Comparison of ENCODE assay signal across 1 cellular context in the genomic region with DNA sequence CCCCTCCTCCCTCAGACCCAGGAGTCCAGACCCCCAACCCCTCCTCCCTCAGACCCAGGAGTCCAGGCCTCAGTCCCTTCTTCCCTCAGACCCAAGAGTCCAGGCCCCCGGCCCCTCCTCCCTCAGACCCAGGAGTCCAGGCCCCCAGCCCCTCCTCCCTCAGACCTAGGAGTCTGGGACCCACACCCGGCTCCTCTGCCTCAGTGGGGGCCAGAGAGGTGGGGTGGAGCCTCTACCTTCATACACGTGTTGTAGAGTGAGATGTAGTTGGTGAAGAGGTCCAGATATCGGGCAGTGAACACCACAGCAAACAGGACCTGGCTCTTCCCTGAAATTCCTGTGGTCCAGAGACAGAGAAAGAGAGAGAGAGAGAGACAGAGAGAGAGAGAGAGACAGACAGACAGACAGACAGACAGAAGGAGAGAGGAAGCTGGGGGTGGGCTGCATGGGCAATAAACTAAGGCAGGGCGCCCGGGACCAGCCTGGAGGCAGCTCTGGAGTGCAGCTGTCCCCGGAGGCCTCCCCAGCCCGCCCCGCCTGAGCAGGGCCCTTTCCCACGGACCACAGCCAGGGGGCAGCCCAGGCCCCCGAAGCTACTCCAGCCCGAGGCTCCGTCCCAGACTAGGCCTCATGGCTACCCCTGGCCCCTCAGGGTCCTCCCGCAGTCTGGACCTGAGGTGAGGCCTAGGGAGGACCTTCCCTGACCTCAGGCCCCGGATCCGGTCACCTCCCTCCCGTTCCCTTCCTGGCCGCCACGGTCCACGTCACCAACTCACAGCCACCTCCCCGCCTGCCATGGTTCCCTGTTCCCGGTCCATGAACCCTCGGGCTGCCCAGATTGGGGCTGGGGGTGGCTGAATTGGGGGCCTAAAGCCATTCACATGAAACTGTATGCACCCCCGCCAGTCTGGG.
TF ChIP-seq lines count a peak whose summit lies in the region.

No MANE protein-coding gene starts in this region.

TF ChIP-seq in HepG2, 621 proteins besides CTCF, POLR2A, EP300 and RAD21 (continued from another document and continues in another):
- TF ChIP-seq, protein P1, sequence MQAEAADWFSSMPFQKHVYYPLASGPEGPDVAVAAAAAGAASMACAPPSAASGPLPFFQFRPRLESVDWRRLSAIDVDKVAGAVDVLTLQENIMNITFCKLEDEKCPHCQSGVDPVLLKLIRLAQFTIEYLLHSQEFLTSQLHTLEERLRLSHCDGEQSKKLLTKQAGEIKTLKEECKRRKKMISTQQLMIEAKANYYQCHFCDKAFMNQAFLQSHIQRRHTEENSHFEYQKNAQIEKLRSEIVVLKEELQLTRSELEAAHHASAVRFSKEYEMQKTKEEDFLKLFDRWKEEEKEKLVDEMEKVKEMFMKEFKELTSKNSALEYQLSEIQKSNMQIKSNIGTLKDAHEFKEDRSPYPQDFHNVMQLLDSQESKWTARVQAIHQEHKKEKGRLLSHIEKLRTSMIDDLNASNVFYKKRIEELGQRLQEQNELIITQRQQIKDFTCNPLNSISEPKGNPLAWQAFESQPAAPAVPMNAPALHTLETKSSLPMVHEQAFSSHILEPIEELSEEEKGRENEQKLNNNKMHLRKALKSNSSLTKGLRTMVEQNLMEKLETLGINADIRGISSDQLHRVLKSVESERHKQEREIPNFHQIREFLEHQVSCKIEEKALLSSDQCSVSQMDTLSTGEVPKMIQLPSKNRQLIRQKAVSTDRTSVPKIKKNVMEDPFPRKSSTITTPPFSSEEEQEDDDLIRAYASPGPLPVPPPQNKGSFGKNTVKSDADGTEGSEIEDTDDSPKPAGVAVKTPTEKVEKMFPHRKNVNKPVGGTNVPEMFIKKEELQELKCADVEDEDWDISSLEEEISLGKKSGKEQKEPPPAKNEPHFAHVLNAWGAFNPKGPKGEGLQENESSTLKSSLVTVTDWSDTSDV (CRISPR knock-in tag; IDR thresholded peaks at IDR 0.05): no peak
- TF ChIP-seq, protein P2, sequence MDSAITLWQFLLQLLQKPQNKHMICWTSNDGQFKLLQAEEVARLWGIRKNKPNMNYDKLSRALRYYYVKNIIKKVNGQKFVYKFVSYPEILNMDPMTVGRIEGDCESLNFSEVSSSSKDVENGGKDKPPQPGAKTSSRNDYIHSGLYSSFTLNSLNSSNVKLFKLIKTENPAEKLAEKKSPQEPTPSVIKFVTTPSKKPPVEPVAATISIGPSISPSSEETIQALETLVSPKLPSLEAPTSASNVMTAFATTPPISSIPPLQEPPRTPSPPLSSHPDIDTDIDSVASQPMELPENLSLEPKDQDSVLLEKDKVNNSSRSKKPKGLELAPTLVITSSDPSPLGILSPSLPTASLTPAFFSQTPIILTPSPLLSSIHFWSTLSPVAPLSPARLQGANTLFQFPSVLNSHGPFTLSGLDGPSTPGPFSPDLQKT (CRISPR knock-in tag; IDR thresholded peaks at IDR 0.05; ENCODE audit: borderline replicate concordance): no peak
- 0 out of 2 replicates have a peak, but pooled peaks have one; percentile 41 for TF ChIP-seq SMAD9 (CRISPR knock-in tag; IDR thresholded peaks at IDR 0.05)
- no peak for TF ChIP-seq SRSF4 (IDR thresholded peaks at IDR 0.05; ENCODE audit: low read depth, low read length, poor library complexity, severe bottlenecking)
- TF ChIP-seq CENPX (CRISPR knock-in tag; IDR thresholded peaks at IDR 0.05): no peak
- no peak for TF ChIP-seq HNRNPL (IDR thresholded peaks at IDR 0.05; ENCODE audit: low read depth, low read length)
- peak; percentile 58; the same call in 1 of the 2 replicates for TF ChIP-seq MIER3 (CRISPR knock-in tag; IDR thresholded peaks at IDR 0.05; ENCODE audit: borderline replicate concordance)
- TF ChIP-seq ARNT2 (CRISPR knock-in tag; IDR thresholded peaks at IDR 0.05; ENCODE audit: low read depth): peak; percentile 70; the same call in 1 of the 2 replicates
- peak; percentile 18 for TF ChIP-seq PRPF4 (IDR thresholded peaks at IDR 0.05; ENCODE audit: low read depth, low read length, poor library complexity, severe bottlenecking)
- no peak for TF ChIP-seq ZNF20 (CRISPR knock-in tag; IDR thresholded peaks at IDR 0.05)
- TF ChIP-seq KDM6A (CRISPR knock-in tag; IDR thresholded peaks at IDR 0.05; ENCODE audit: low read depth): no peak
- TF ChIP-seq, protein P3, sequence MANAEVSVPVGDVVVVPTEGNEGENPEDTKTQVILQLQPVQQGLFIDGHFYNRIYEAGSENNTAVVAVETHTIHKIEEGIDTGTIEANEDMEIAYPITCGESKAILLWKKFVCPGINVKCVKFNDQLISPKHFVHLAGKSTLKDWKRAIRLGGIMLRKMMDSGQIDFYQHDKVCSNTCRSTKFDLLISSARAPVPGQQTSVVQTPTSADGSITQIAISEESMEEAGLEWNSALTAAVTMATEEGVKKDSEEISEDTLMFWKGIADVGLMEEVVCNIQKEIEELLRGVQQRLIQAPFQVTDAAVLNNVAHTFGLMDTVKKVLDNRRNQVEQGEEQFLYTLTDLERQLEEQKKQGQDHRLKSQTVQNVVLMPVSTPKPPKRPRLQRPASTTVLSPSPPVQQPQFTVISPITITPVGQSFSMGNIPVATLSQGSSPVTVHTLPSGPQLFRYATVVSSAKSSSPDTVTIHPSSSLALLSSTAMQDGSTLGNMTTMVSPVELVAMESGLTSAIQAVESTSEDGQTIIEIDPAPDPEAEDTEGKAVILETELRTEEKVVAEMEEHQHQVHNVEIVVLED (CRISPR knock-in tag; IDR thresholded peaks at IDR 0.05; ENCODE audit: borderline replicate concordance): peak; percentile 21; the same call in 1 of the 2 replicates
- 0 out of 2 replicates have a peak, but pooled peaks have one; percentile 67 for TF ChIP-seq ZKSCAN5 (CRISPR knock-in tag; IDR thresholded peaks at IDR 0.05)
- no peak for TF ChIP-seq RFX3 (CRISPR knock-in tag; IDR thresholded peaks at IDR 0.05)
- TF ChIP-seq, protein P4, sequence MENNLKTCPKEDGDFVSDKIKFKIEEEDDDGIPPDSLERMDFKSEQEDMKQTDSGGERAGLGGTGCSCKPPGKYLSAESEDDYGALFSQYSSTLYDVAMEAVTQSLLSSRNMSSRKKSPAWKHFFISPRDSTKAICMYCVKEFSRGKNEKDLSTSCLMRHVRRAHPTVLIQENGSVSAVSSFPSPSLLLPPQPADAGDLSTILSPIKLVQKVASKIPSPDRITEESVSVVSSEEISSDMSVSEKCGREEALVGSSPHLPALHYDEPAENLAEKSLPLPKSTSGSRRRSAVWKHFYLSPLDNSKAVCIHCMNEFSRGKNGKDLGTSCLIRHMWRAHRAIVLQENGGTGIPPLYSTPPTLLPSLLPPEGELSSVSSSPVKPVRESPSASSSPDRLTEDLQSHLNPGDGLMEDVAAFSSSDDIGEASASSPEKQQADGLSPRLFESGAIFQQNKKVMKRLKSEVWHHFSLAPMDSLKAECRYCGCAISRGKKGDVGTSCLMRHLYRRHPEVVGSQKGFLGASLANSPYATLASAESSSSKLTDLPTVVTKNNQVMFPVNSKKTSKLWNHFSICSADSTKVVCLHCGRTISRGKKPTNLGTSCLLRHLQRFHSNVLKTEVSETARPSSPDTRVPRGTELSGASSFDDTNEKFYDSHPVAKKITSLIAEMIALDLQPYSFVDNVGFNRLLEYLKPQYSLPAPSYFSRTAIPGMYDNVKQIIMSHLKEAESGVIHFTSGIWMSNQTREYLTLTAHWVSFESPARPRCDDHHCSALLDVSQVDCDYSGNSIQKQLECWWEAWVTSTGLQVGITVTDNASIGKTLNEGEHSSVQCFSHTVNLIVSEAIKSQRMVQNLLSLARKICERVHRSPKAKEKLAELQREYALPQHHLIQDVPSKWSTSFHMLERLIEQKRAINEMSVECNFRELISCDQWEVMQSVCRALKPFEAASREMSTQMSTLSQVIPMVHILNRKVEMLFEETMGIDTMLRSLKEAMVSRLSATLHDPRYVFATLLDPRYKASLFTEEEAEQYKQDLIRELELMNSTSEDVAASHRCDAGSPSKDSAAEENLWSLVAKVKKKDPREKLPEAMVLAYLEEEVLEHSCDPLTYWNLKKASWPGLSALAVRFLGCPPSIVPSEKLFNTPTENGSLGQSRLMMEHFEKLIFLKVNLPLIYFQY (CRISPR knock-in tag; IDR thresholded peaks at IDR 0.05; ENCODE audit: borderline replicate concordance): no peak
- TF ChIP-seq ZNF703 (CRISPR knock-in tag; IDR thresholded peaks at IDR 0.05; ENCODE audit: borderline replicate concordance): no peak; the same call in 1 of the 2 replicates
- 0 out of 2 replicates have a peak, but pooled peaks have one; percentile 39 for TF ChIP-seq ZNF749 (CRISPR knock-in tag; IDR thresholded peaks at IDR 0.05; ENCODE audit: borderline replicate concordance)
- TF ChIP-seq ADNP (CRISPR knock-in tag; IDR thresholded peaks at IDR 0.05): no peak
- TF ChIP-seq ZBTB7B (CRISPR knock-in tag; IDR thresholded peaks at IDR 0.05): peak; percentile 45; the same call in 1 of the 2 replicates
- no peak for TF ChIP-seq PTBP1 (IDR thresholded peaks at IDR 0.05; ENCODE audit: low read depth, low read length, poor library complexity, severe bottlenecking)
- peak; percentile 53 for TF ChIP-seq FOSL2 (CRISPR knock-in tag; IDR thresholded peaks at IDR 0.05)
- TF ChIP-seq, protein P5, sequence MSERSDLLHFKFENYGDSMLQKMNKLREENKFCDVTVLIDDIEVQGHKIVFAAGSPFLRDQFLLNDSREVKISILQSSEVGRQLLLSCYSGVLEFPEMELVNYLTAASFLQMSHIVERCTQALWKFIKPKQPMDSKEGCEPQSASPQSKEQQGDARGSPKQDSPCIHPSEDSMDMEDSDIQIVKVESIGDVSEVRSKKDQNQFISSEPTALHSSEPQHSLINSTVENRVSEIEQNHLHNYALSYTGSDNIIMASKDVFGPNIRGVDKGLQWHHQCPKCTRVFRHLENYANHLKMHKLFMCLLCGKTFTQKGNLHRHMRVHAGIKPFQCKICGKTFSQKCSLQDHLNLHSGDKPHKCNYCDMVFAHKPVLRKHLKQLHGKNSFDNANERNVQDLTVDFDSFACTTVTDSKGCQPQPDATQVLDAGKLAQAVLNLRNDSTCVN (CRISPR knock-in tag; IDR thresholded peaks at IDR 0.05; ENCODE audit: borderline replicate concordance): peak; percentile 41; the same call in 1 of the 2 replicates
- no peak for TF ChIP-seq ZNF33A (CRISPR knock-in tag; IDR thresholded peaks at IDR 0.05; ENCODE audit: borderline replicate concordance)
- no peak for TF ChIP-seq ZNF589 (CRISPR knock-in tag; conservative IDR thresholded peaks at IDR 0.05)
- TF ChIP-seq DNMT3B (CRISPR knock-in tag; conservative IDR thresholded peaks at IDR 0.05): no peak; the same call in none of the 2 replicates
- TF ChIP-seq, protein P6, sequence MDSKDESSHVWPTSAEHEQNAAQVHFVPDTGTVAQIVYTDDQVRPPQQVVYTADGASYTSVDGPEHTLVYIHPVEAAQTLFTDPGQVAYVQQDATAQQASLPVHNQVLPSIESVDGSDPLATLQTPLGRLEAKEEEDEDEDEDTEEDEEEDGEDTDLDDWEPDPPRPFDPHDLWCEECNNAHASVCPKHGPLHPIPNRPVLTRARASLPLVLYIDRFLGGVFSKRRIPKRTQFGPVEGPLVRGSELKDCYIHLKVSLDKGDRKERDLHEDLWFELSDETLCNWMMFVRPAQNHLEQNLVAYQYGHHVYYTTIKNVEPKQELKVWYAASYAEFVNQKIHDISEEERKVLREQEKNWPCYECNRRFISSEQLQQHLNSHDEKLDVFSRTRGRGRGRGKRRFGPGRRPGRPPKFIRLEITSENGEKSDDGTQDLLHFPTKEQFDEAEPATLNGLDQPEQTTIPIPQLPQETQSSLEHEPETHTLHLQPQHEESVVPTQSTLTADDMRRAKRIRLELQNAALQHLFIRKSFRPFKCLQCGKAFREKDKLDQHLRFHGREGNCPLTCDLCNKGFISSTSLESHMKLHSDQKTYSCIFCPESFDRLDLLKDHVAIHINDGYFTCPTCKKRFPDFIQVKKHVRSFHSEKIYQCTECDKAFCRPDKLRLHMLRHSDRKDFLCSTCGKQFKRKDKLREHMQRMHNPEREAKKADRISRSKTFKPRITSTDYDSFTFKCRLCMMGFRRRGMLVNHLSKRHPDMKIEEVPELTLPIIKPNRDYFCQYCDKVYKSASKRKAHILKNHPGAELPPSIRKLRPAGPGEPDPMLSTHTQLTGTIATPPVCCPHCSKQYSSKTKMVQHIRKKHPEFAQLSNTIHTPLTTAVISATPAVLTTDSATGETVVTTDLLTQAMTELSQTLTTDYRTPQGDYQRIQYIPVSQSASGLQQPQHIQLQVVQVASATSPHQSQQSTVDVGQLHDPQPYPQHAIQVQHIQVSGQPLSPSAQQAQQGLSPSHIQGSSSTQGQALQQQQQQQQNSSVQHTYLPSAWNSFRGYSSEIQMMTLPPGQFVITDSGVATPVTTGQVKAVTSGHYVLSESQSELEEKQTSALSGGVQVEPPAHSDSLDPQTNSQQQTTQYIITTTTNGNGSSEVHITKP (CRISPR knock-in tag; IDR thresholded peaks at IDR 0.05; ENCODE audit: low read depth): no peak
- TF ChIP-seq, protein P7, sequence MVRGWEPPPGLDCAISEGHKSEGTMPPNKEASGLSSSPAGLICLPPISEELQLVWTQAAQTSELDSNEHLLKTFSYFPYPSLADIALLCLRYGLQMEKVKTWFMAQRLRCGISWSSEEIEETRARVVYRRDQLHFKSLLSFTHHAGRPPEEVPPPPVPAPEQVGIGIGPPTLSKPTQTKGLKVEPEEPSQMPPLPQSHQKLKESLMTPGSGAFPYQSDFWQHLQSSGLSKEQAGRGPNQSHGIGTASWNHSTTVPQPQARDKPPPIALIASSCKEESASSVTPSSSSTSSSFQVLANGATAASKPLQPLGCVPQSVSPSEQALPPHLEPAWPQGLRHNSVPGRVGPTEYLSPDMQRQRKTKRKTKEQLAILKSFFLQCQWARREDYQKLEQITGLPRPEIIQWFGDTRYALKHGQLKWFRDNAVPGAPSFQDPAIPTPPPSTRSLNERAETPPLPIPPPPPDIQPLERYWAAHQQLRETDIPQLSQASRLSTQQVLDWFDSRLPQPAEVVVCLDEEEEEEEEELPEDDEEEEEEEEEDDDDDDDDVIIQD (CRISPR knock-in tag; IDR thresholded peaks at IDR 0.05; ENCODE audit: low read depth): no peak
- 0 out of 2 replicates have a peak, but pooled peaks have one; percentile 80 for TF ChIP-seq ZNF431 (CRISPR knock-in tag; IDR thresholded peaks at IDR 0.05; ENCODE audit: borderline replicate concordance, low read depth)
- no peak; the same call in 2 of the 3 replicates for TF ChIP-seq MXI1 (IDR thresholded peaks at IDR 0.05; ENCODE audit: borderline replicate concordance, low read depth, low read length)
- TF ChIP-seq, protein P8, sequence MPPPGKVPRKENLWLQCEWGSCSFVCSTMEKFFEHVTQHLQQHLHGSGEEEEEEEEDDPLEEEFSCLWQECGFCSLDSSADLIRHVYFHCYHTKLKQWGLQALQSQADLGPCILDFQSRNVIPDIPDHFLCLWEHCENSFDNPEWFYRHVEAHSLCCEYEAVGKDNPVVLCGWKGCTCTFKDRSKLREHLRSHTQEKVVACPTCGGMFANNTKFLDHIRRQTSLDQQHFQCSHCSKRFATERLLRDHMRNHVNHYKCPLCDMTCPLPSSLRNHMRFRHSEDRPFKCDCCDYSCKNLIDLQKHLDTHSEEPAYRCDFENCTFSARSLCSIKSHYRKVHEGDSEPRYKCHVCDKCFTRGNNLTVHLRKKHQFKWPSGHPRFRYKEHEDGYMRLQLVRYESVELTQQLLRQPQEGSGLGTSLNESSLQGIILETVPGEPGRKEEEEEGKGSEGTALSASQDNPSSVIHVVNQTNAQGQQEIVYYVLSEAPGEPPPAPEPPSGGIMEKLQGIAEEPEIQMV (CRISPR knock-in tag; IDR thresholded peaks at IDR 0.05; ENCODE audit: low read depth): peak; percentile 82; the same call in 1 of the 2 replicates
- peak; percentile 42 for TF ChIP-seq ZNF781 (CRISPR knock-in tag; IDR thresholded peaks at IDR 0.05; ENCODE audit: borderline replicate concordance, not compliant biosample characterization)
- TF ChIP-seq ZNF674 (CRISPR knock-in tag; IDR thresholded peaks at IDR 0.05; ENCODE audit: low read depth): 0 out of 2 replicates have a peak, but pooled peaks have one; percentile 53
- peak; percentile 72 for TF ChIP-seq SAP130 (CRISPR knock-in tag; IDR thresholded peaks at IDR 0.05; ENCODE audit: low read depth)
